In the genomic region with DNA sequence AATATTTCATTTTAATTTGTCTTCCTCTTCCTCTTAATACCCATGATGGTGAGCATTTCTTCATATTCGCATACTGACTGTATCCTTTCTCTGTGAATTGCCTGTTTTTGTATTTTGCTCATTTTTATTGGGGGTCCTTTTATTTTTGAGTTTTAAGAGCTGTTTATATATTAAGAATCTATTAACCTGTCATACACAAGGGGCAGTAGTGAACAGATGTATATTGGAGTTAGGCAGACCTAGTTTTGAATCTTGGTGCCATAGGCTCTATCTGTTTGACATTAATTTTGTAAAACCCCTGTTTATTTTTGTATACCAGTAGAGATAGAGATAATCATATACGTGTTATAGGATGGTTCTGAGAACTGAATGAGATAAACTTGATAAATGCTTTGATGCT, we compare ENCODE assay signal across 15 cellular contexts. TPM values are rescaled to one million over a fixed set of nuclear protein-coding genes. Genes with fewer than 3 reads are reported as not detected.
DNase-seq lines count a peak whose midpoint lies in the region; TF ChIP-seq lines count a peak whose summit lies in the region.
"Had no signal": no experiment of that assay in that cellular context is flagged by ENCODE, and none has a peak within 500 bp of the region (broad histone marks: within the 10 kb centered on the region; RNA-seq: fewer than 3 reads in every experiment).

No MANE protein-coding gene starts in this region.

- no peak overlapping the region for H3K4me3 Mint-ChIP-seq in endothelial cell (ENCODE audit: unreplicated experiment)

- peaks cover 2% of the 10 kb centered on the region for H3K4me1 Mint-ChIP-seq in endothelial cell (ENCODE audit: unreplicated experiment)

- H3K27ac ChIP-seq in DOHH2 (ENCODE audit: low read depth, low read length) (no peak overlapping the region), MM.1S (ENCODE audit: low read length) (no peak overlapping the region), VCaP (no peak overlapping the region), SK-N-SH (ENCODE audit: low read depth in 2 of 2, low read length in 1 of 2) (no peak overlapping the region)
- H3K27ac ChIP-seq: BLaER1, SJCRH30 had no signal

- TF ChIP-seq CTCF in DOHH2 (IDR thresholded peaks at IDR 0.05; ENCODE audit: low read depth, low read length, poor library complexity, severe bottlenecking), result peak; percentile 14
- TF ChIP-seq CTCF in MM.1S (IDR thresholded peaks at IDR 0.05; ENCODE audit: low read length), result peak; percentile 21
- 0 out of 2 replicates have a peak, but pooled peaks have one; percentile 18 for TF ChIP-seq CTCF in VCaP (conservative IDR thresholded peaks at IDR 0.05)
- peak; percentile 16 for TF ChIP-seq CTCF in fibroblast of the aortic adventitia (IDR thresholded peaks at IDR 0.05; ENCODE audit: insufficient read depth, low read length)
- no peak for TF ChIP-seq CTCF in SK-N-SH (IDR thresholded peaks at IDR 0.05)
- TF ChIP-seq CTCF in endothelial cell (IDR thresholded peaks at IDR 0.05; ENCODE audit: unreplicated experiment), result no peak

- no peaks in the 10 kb centered on the region for H3K9me3 Mint-ChIP-seq in endothelial cell (ENCODE audit: unreplicated experiment)

- TF ChIP-seq RAD21 in SK-N-SH (IDR thresholded peaks at IDR 0.05; ENCODE audit: low read length), result no peak

- H2AFZ ChIP-seq in MM.1S (ENCODE audit: low read length) (no peak overlapping the region), SK-N-SH (ENCODE audit: low read depth) (no peak overlapping the region)

- H3K36me3 Mint-ChIP-seq in endothelial cell (ENCODE audit: low read depth, unreplicated experiment), result no peaks in the 10 kb centered on the region

- H3K36me3 ChIP-seq in DOHH2 (ENCODE audit: control insufficient read depth, low read length) (no peaks in the 10 kb centered on the region), MM.1S (replicated peaks; ENCODE audit: insufficient read depth, low read length) (no peaks in the 10 kb centered on the region), SK-N-SH (replicated peaks in 1 of 2; ENCODE audit: control insufficient read depth in 1 of 2, insufficient read depth in 2 of 2, low read length in 1 of 2) (no peaks in the 10 kb centered on the region)
- H3K36me3 ChIP-seq: BLaER1, HAP-1, SJCRH30 had no signal

- POLR2A ChIA-PET in SK-N-SH (lab: Yijun Ruan, JAX), result no interaction called here

- no peak for TF ChIP-seq EP300 in SK-N-SH (IDR thresholded peaks at IDR 0.05; ENCODE audit: borderline replicate concordance in 1 of 2, low read depth in 1 of 2, low read length in 1 of 2)

- H3K9ac ChIP-seq in MM.1S (ENCODE audit: low read length), result no peak overlapping the region
- no peak overlapping the region for H3K9ac ChIP-seq in SK-N-SH
- H3K9ac ChIP-seq: BLaER1 had no signal

- no peaks in the 10 kb centered on the region for H3K9me2 ChIP-seq in DOHH2 (replicated peaks; ENCODE audit: control insufficient read depth, low read length)
- H3K9me2 ChIP-seq in MM.1S (replicated peaks; ENCODE audit: insufficient read depth, low read length), result no peaks in the 10 kb centered on the region
- H3K9me2 ChIP-seq in SK-N-SH, result no peaks in the 10 kb centered on the region

- no peaks in the 10 kb centered on the region for H4K20me1 ChIP-seq in DOHH2 (ENCODE audit: control insufficient read depth, insufficient read depth, low read depth, low read length)
- no peaks in the 10 kb centered on the region for H4K20me1 ChIP-seq in MM.1S (ENCODE audit: insufficient read depth, low read length)
- H4K20me1 ChIP-seq in SK-N-SH (ENCODE audit: insufficient read depth), result no peaks in the 10 kb centered on the region
- H4K20me1 ChIP-seq: BLaER1 had no signal

- H3K4me3 ChIP-seq in DOHH2 (ENCODE audit: low read length) (no peak overlapping the region), MM.1S (ENCODE audit: low read length) (no peak overlapping the region), fibroblast of the aortic adventitia (ENCODE audit: low read depth, low read length) (no peak overlapping the region), SK-N-SH (ENCODE audit: low read depth in 2 of 2, low read length in 1 of 2) (no peak overlapping the region)
- H3K4me3 ChIP-seq: BLaER1, HAP-1, SJCRH30 had no signal

- H3K79me2 ChIP-seq in DOHH2 (ENCODE audit: control insufficient read depth, low read length), result no peaks in the 10 kb centered on the region
- no peaks in the 10 kb centered on the region for H3K79me2 ChIP-seq in MM.1S (ENCODE audit: low read length)
- no peaks in the 10 kb centered on the region for H3K79me2 ChIP-seq in SK-N-SH (ENCODE audit: insufficient read depth)

- H3F3A ChIP-seq in DOHH2 (ENCODE audit: control insufficient read depth, insufficient read depth) (no peaks in the 10 kb centered on the region), MM.1S (ENCODE audit: insufficient read depth, low read length) (no peaks in the 10 kb centered on the region), SK-N-SH (replicated peaks; ENCODE audit: insufficient read depth) (no peaks in the 10 kb centered on the region)

- DNase-seq in MM.1S (no peak), fibroblast of the aortic adventitia (ENCODE audit: low read depth) (no peak), DMS114 treated with DMSO at 0.1 percent for 48 hours (lab: John Stamatoyannopoulos, UW; ENCODE audit: unreplicated experiment) (no peak), NCI-H82 treated with DMSO at 0.1 percent for 48 hours (lab: John Stamatoyannopoulos, UW; ENCODE audit: unreplicated experiment) (no peak), SK-N-SH (no peak), endothelial cell (ENCODE audit: low spot score) (no peak)
- DNase-seq: IMR-90, NCI-H345, SJCRH30, T-helper 1 cell had no signal

- WGBS in SK-N-SH (ENCODE audit: low lambda C conversion rate), result 40% methylated on average over 2 of the region's 2 CpGs

- CTCF ChIA-PET in SK-N-SH (lab: Yijun Ruan, JAX), result interaction anchor here (0.6 to 2.1 kb wide), 8 partner anchors 17 to 174 kb away, joined by 3 to 6 read pairs (median 4); no protein-coding TSS in a partner anchor

- peaks cover 5% of the 10 kb centered on the region for H3K27me3 Mint-ChIP-seq in endothelial cell (ENCODE audit: unreplicated experiment)

- no peak overlapping the region for H3K4me2 ChIP-seq in DOHH2 (ENCODE audit: low read length)
- 0 out of 2 replicates have a peak overlapping the region, but pooled peaks have one; percentile 3 for H3K4me2 ChIP-seq in MM.1S (ENCODE audit: low read depth, low read length)
- H3K4me2 ChIP-seq in SK-N-SH, result no peak overlapping the region
- H3K4me2 ChIP-seq: BLaER1 had no signal

- H3K4me1 ChIP-seq in DOHH2 (ENCODE audit: control insufficient read depth, low read length) (no peaks in the 10 kb centered on the region), MM.1S (ENCODE audit: low read length) (no peaks in the 10 kb centered on the region), SK-N-SH (ENCODE audit: control insufficient read depth in 1 of 2, insufficient read depth in 2 of 2, low read depth in 1 of 2, low read length in 1 of 2) (no peaks in the 10 kb centered on the region)
- H3K4me1 ChIP-seq: BLaER1, HAP-1, SJCRH30 had no signal

- no peak overlapping the region for H3K27ac Mint-ChIP-seq in endothelial cell (ENCODE audit: unreplicated experiment)

- no peaks in the 10 kb centered on the region for H3K9me3 ChIP-seq in DOHH2 (ENCODE audit: control insufficient read depth, insufficient read depth, low read length)
- H3K9me3 ChIP-seq in MM.1S (replicated peaks; ENCODE audit: insufficient read depth, low read length), result no peaks in the 10 kb centered on the region
- no peaks in the 10 kb centered on the region for H3K9me3 ChIP-seq in SK-N-SH
- H3K9me3 ChIP-seq: HAP-1, SJCRH30 had no signal

- H3K27me3 ChIP-seq in DOHH2 (ENCODE audit: control insufficient read depth, low read length), result peaks cover 28% of the 10 kb centered on the region
- no peaks in the 10 kb centered on the region; the same call in 1 of the 2 replicates for H3K27me3 ChIP-seq in MM.1S (replicated peaks; ENCODE audit: insufficient read depth, low read length)
- no peaks in the 10 kb centered on the region; the same call in 1 of the 2 replicates for H3K27me3 ChIP-seq in SK-N-SH (ENCODE audit: insufficient read depth)
- H3K27me3 ChIP-seq: BLaER1 had no signal

TF ChIP-seq in SK-N-SH, 30 proteins besides CTCF, POLR2A, EP300 and RAD21 (continues in another document):
- no peak for TF ChIP-seq ZBTB33 (IDR thresholded peaks at IDR 0.05; ENCODE audit: borderline replicate concordance, low read depth)

RNA-seq across cellular contexts. Expression of gene WFDC5, which starts 3.1 kb away (rescaled TPM):
- total RNA-seq in fibroblast of the aortic adventitia (ENCODE audit: low replicate concordance), result not detected in 2 replicates
- polyA plus RNA-seq in SK-N-SH (2012; rRNA removed), result 0.08 and 0.11 TPM in 2 replicates
- 0.04 TPM in 2 replicates for polyA plus RNA-seq in SK-N-SH (2012; cell fraction: cytosol; rRNA removed)
- 0.10 and 0.21 TPM in 2 replicates for polyA plus RNA-seq in SK-N-SH (2012; cell fraction: nucleus; rRNA removed)
- total RNA-seq in endothelial cell (ENCODE audit: unreplicated experiment), result not detected
- total RNA-seq: IMR-90, LHCN-M2, SJCRH30 had no signal
- polyA plus RNA-seq: IMR-90 had no signal

RNA-seq across cellular contexts. Expression of gene WFDC12, which starts 6.2 kb away (rescaled TPM):
- total RNA-seq in fibroblast of the aortic adventitia (ENCODE audit: low replicate concordance) (not detected in 2 replicates), endothelial cell (ENCODE audit: unreplicated experiment) (not detected)
- polyA plus RNA-seq in SK-N-SH (2012; rRNA removed), result not detected in 2 replicates
- not detected in 2 replicates for polyA plus RNA-seq in SK-N-SH (2012; cell fraction: cytosol; rRNA removed)
- polyA plus RNA-seq in SK-N-SH (2012; cell fraction: nucleus; rRNA removed), result not detected in 2 replicates
- total RNA-seq: IMR-90, LHCN-M2, SJCRH30 had no signal
- polyA plus RNA-seq: IMR-90 had no signal

RNA-seq across cellular contexts. Expression of gene KCNS1, which starts 17.1 kb away (rescaled TPM):
- total RNA-seq in fibroblast of the aortic adventitia (ENCODE audit: low replicate concordance), result 0.18 TPM in 1 of 2 replicates, not detected in the other
- 0.07 and 0.13 TPM in 2 replicates for polyA plus RNA-seq in SK-N-SH (2012; rRNA removed)
- 0.06 and 0.08 TPM in 2 replicates for polyA plus RNA-seq in SK-N-SH (2012; cell fraction: cytosol; rRNA removed)
- 0.10 and 0.16 TPM in 2 replicates for polyA plus RNA-seq in SK-N-SH (2012; cell fraction: nucleus; rRNA removed)
- 0.10 TPM for total RNA-seq in endothelial cell (ENCODE audit: unreplicated experiment)
- total RNA-seq: LHCN-M2, SJCRH30 had no signal

RNA-seq across cellular contexts. Expression of gene PI3, which starts 56.7 kb away (rescaled TPM):
- total RNA-seq in fibroblast of the aortic adventitia (ENCODE audit: low replicate concordance), result not detected in 2 replicates
- 0.12 TPM in 1 of 2 replicates, not detected in the other for polyA plus RNA-seq in SK-N-SH (2012; rRNA removed)
- polyA plus RNA-seq in SK-N-SH (2012; cell fraction: cytosol; rRNA removed), result not detected in 2 replicates
- 0.18 TPM in 1 of 2 replicates, not detected in the other for polyA plus RNA-seq in SK-N-SH (2012; cell fraction: nucleus; rRNA removed)
- total RNA-seq in endothelial cell (ENCODE audit: unreplicated experiment), result not detected
- total RNA-seq: IMR-90, LHCN-M2, SJCRH30 had no signal
- polyA plus RNA-seq: IMR-90 had no signal

Comparison
In these comparisons a context has a peak if more than half of its experiments do, and no peak if none do; other contexts are left out.
1. CTCF ChIP-seq: peak in DOHH2 (single experiment), MM.1S (single experiment), VCaP (single experiment) and fibroblast of the aortic adventitia (single experiment); none in SK-N-SH (single experiment) and endothelial cell (single experiment).